Comparison of ENCODE assay signal across 10 cellular contexts in the genomic region with DNA sequence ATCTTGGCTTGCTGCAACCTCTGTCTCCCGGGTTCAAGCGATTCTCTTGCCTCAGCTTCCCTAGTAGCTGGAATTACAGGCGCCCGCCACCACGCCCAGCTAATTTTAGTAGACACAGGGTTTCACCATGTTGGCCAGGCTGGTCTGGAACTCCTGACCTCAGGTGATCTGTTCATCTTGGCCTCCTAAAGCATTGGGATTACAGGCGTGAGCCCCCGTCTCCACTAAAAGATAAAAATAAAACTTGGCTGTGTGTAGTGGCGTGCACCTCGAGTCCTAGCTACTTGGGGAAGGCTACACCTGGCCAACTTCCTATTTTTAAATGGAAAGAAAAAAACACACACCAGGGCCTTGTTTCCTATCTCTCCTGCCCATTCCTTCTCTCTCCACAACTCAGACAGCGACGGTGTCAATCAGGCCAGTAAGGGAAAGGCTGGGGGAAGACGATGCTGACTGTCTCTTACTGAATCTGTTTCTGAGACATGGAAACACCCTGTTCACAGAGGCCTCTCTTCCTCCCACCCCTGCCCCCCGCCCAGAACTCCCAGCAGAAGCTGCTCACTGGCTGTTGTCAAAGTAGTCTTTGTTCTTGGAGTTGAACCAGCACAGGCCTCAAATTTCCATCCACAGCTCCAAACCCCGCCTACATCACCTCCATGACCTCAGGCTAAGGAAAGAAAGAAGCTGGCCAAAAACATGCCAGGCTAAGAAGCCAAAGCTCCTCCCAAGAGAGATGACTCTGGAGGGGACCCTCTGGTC.
DNase-seq lines count a peak whose midpoint lies in the region; ATAC-seq and TF ChIP-seq lines count a peak whose summit lies in the region.
"Had no signal": no experiment of that assay in that cellular context is flagged by ENCODE, and none has a peak within 500 bp of the region (broad histone marks: within the 10 kb centered on the region; RNA-seq: fewer than 3 reads in every experiment).

No MANE protein-coding gene starts in this region.

- peak in 3 of 4 donors; percentile 5 to 37 (median 16) for TF ChIP-seq EP300 in sigmoid colon (IDR thresholded peaks at IDR 0.05)

- no peaks in the 10 kb centered on the region for H3K27me3 ChIP-seq in HAP-1 (ENCODE audit: low read depth)
- no peaks in the 10 kb centered on the region for H3K27me3 ChIP-seq in ascending aorta
- H3K27me3 ChIP-seq in right atrium auricular region = no peaks in the 10 kb centered on the region
- no peaks in the 10 kb centered on the region for H3K27me3 ChIP-seq in sigmoid colon

- in situ Hi-C loops in HAP-1 (cut with MboI; ENCODE audit: low sequenced_read_pairs) = no loop called here

- H3K4me3 ChIP-seq in HAP-1 (no peak overlapping the region), ascending aorta (no peak overlapping the region), right atrium auricular region (no peak overlapping the region), sigmoid colon (no peak overlapping the region)

- H3K4me1 ChIP-seq in HAP-1 (peaks cover 10% of the 10 kb centered on the region), ascending aorta (peaks cover 3 to 6% of the 10 kb centered on the region in 2 donors), right atrium auricular region (peaks cover 0 to 67% of the 10 kb centered on the region in 2 donors), sigmoid colon (peaks cover 0 to 93% (median 83%) of the 10 kb centered on the region in 4 donors)

- WGBS in sigmoid colon, 2 donors = 59 to 81% methylated on average over 14 of the region's 14 CpGs

- ATAC-seq in GM21390 (IDR thresholded peaks at IDR 0.05; ENCODE audit: unreplicated experiment) (no peak), HG03139 (IDR thresholded peaks at IDR 0.05; ENCODE audit: unreplicated experiment) (no peak), GM19395 (IDR thresholded peaks at IDR 0.05; ENCODE audit: unreplicated experiment) (no peak)

- H3K9me3 ChIP-seq in HAP-1 (no peaks in the 10 kb centered on the region), ascending aorta (no peaks in the 10 kb centered on the region), right atrium auricular region (no peaks in the 10 kb centered on the region), sigmoid colon (no peaks in the 10 kb centered on the region)

- H3K36me3 ChIP-seq in HAP-1 (replicated peaks) = no peaks in the 10 kb centered on the region
- H3K36me3 ChIP-seq in ascending aorta = no peaks in the 10 kb centered on the region
- H3K36me3 ChIP-seq in right atrium auricular region = no peaks in the 10 kb centered on the region
- H3K36me3 ChIP-seq in sigmoid colon = no peaks in the 10 kb centered on the region

- TF ChIP-seq POLR2A in sigmoid colon (IDR thresholded peaks at IDR 0.05) = no peak

- TF ChIP-seq CTCF in ascending aorta (IDR thresholded peaks at IDR 0.05) (no peak), right atrium auricular region (IDR thresholded peaks at IDR 0.05) (no peak), sigmoid colon (IDR thresholded peaks at IDR 0.05) (no peak)

- peak; percentile 26 to 66 for DNase-seq in HAP-1 (ENCODE audit: low spot score in 2 of 2)
- DNase-seq in ascending aorta (ENCODE audit: low spot score in 2 of 2) = no peak
- DNase-seq in right atrium auricular region (ENCODE audit: low spot score) = no peak
- DNase-seq in sigmoid colon = peak; percentile 93
- DNase-seq in GF-D8 (lab: John Stamatoyannopoulos, UW) = no peak
- DNase-seq: NCI-H446; stimulated activated CD8-positive, alpha-beta memory T cell treated with anti-CD3 and anti-CD28 coated beads, Interleukin-4, amount 100 ng/mL, for 48 hours had no signal

- intact Hi-C loops in ascending aorta (cut with DNase I) (loop anchor here (5.0 kb wide), 1 partner anchor 94 kb away; a partner anchor contains a TSS), sigmoid colon (cut with DNase I) (loop anchor here (1.0 to 5.0 kb wide), 2 partner anchors 11 to 89 kb away; no protein-coding TSS in a partner anchor)

- peak overlapping the region; percentile 47 to 56 for H3K27ac ChIP-seq in ascending aorta
- peak overlapping the region; percentile 83 for H3K27ac ChIP-seq in right atrium auricular region
- H3K27ac ChIP-seq in sigmoid colon = peak overlapping the region; percentile 80 to 90 (median 87)

Comparison
In these comparisons a context has a peak if more than half of its experiments do, and no peak if none do; other contexts are left out.
1. DNase-seq: peak in HAP-1 (2 of 2) and sigmoid colon (single experiment); none in ascending aorta (0 of 2), right atrium auricular region (single experiment) and GF-D8 (single experiment).
2. Peak in every context shown above with its lines, with median percentiles within 50 percentile points of each other: H3K27ac ChIP-seq.